ENCODE assay signal across 19 cellular contexts in the genomic region with DNA sequence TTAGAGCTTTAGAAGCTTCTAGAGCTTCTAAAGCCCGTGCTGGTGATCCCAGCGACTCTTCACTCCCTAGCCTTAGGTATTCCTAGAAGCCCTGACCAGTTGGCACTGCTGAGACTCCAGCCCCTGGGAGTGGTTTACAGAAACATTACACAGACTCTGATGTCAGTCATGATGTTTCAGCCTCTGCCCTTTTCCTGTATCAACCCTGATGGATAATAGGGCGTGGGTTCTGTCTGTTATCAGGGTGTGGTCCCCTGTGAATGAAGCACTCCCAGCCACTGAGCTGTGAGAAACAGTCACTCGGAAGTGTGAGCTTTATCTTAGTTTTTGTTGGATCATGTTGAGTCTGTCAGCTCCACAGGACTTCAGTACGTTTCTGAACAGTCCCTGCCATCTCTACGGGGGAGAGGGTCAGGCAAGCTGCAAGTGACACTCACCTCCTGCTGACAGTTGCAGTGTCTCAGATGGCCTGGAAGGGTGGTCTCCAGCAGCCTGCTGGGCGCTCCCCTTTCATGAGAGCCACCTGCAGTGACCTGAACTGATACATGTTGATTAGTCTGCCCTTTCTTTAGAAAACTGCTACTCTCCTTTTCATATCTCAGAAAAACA. TPM values are rescaled to one million over a fixed set of nuclear protein-coding genes. Genes with fewer than 3 reads are reported as not detected.
DNase-seq lines count a peak whose midpoint lies in the region; ATAC-seq lines count a peak whose summit lies in the region.
"Had no signal": no experiment of that assay in that cellular context is flagged by ENCODE, and none has a peak within 500 bp of the region (broad histone marks: within the 10 kb centered on the region; RNA-seq: fewer than 3 reads in every experiment).

No MANE protein-coding gene starts in this region.

- intact Hi-C loops in Right ventricle myocardium superior (cut with DNase I): no loop called here

- H3K36me3 ChIP-seq in adipocyte (ENCODE audit: control insufficient read depth, insufficient read depth, low read length, severe bottlenecking): peaks cover 100% of the 10 kb centered on the region
- peaks cover 85 to 95% of the 10 kb centered on the region in 2 donors for H3K36me3 ChIP-seq in muscle layer of duodenum (ENCODE audit: control insufficient read depth in 1 of 2, insufficient read depth in 2 of 2, low read length in 2 of 2)

- peak overlapping the region; percentile 4 for H3K27ac ChIP-seq in muscle layer of duodenum (ENCODE audit: low read length)
- H3K27ac ChIP-seq: cardiac muscle cell, pancreas had no signal

- H3K4me1 ChIP-seq in adipocyte (ENCODE audit: control insufficient read depth, insufficient read depth, low read length) (peaks cover 17% of the 10 kb centered on the region), muscle layer of duodenum (ENCODE audit: control insufficient read depth in 1 of 2, insufficient read depth in 2 of 2, low read length in 2 of 2) (no peaks in the 10 kb centered on the region)
- H3K4me1 ChIP-seq: pancreas had no signal

- no peaks in the 10 kb centered on the region for H3K27me3 ChIP-seq in adipocyte (replicated peaks; ENCODE audit: control insufficient read depth, insufficient read depth, low read length)
- H3K27me3 ChIP-seq in muscle layer of duodenum (ENCODE audit: low read depth, low read length): no peaks in the 10 kb centered on the region
- H3K27me3 ChIP-seq: cardiac muscle cell, pancreas had no signal

- DNase-seq in Daoy (ENCODE audit: low read depth) (peak; percentile 31), adipocyte (ENCODE audit: low read depth) (no peak), Right ventricle myocardium superior (no peak)
- DNase-seq in activated CD4-positive, alpha-beta T cell treated with anti-CD3 and anti-CD28 coated beads, Interleukin-2, amount 50 U/mL, for 1 hour: no peak
- no peak for DNase-seq in activated naive CD4-positive, alpha-beta T cell treated with anti-CD3 and anti-CD28 coated beads, Interleukin-2, amount 50 U/mL, for 16 hours
- DNase-seq: activated CD4-positive, alpha-beta T cell treated with anti-CD3 and anti-CD28 coated beads for 1 hour; immature natural killer cell; NCI-H2081; NCI-H82; pancreas had no signal

- H3K9me3 ChIP-seq in adipocyte (ENCODE audit: control insufficient read depth, low read length) (no peaks in the 10 kb centered on the region), muscle layer of duodenum (ENCODE audit: control insufficient read depth in 1 of 2, low read length in 2 of 2) (no peaks in the 10 kb centered on the region)
- H3K9me3 ChIP-seq: pancreas had no signal

- H3K9ac ChIP-seq in adipocyte (ENCODE audit: low read length): peak overlapping the region; percentile 30

- ATAC-seq in Right ventricle myocardium superior (ENCODE audit: poor library complexity) (peak; percentile 41), GM18858 (IDR thresholded peaks at IDR 0.05; ENCODE audit: unreplicated experiment) (no peak), GM21786 (IDR thresholded peaks at IDR 0.05; ENCODE audit: unreplicated experiment) (no peak)
- ATAC-seq: GM23338; stimulated activated memory B cell treated with anti-CD40 and anti-IgM and Interleukin-4, amounts not matched to agents 10 μg/mL and 1 μg/mL and 100 μg/mL, for 72 hours had no signal

- no peak overlapping the region for H3K4me3 ChIP-seq in adipocyte (ENCODE audit: low read length)
- H3K4me3 ChIP-seq in muscle layer of duodenum (ENCODE audit: low read depth in 1 of 2, low read length in 2 of 2): no peak overlapping the region
- H3K4me3 ChIP-seq: cardiac muscle cell, GM23338, pancreas, skin epidermis had no signal

RNA-seq across cellular contexts. Expression of a gene that starts 12.8 kb away (rescaled TPM):
- 53.2 and 67.7 TPM in 2 replicates for total RNA-seq in Daoy (2014; rRNA removed; shearing (Covaris generic))
- total RNA-seq in Right ventricle myocardium superior: 32.0 TPM

RNA-seq across cellular contexts. Expression of a gene that starts 43.3 kb away (rescaled TPM):
- total RNA-seq in Daoy (2014; rRNA removed; shearing (Covaris generic)): 0.27 and 0.29 TPM in 2 replicates
- not detected for total RNA-seq in Right ventricle myocardium superior
- total RNA-seq: cardiac muscle cell; mucosa of gallbladder; T-helper 1 cell treated with Interleukin-12 subunit alpha and Interleukin-12 subunit beta and Interleukin-4 antibody, amounts not matched to agents 30 ng/mL and 1 ng/mL, for 36 hours had no signal
